ENCODE assay signal across 10 cellular contexts in genomic region chr17:7020894-7021664, GRCh38. TPM values are rescaled to one million over a fixed set of nuclear protein-coding genes. Genes with fewer than 3 reads are reported as not detected.
A peak's percentile ranks its signal among the peaks of the same experiment; 100 is the strongest.
DNase-seq lines count a peak whose midpoint lies in the region; ATAC-seq, FAIRE-seq and TF ChIP-seq lines count a peak whose summit lies in the region.
"Had no signal": no experiment of that assay in that cellular context is flagged by ENCODE, and none has a peak within 500 bp of the region (broad histone marks: within the 10 kb centered on the region; RNA-seq: fewer than 3 reads in every experiment).

No MANE protein-coding gene starts in this region.

- DNase-seq in GM23338 (ENCODE audit: low spot score) (no peak), SJCRH30 (peak; percentile 47 to 61), T-cell (no peak), GM12892 (ENCODE audit: insufficient read length) (no peak), GM13976 (ENCODE audit: low spot score) (no peak)
- DNase-seq: cortex of kidney had no signal

- H4K20me1 ChIP-seq in GM23338 (replicated peaks; ENCODE audit: insufficient read depth), result no peaks in the 10 kb centered on the region; the same call in 1 of the 2 replicates

- POLR2A ChIA-PET in T-cell (lab: Charles Lee), result interaction anchor here in 1 of 2 donors (1.5 kb wide), 1 partner anchor 15 kb away, joined by 6 read pairs; the partner anchor contains the start of gene SLC16A13

- H3K4me1 Mint-ChIP-seq in GM23338 (peaks cover 38% of the 10 kb centered on the region), T-cell (peaks cover 47 to 61% (median 51%) of the 10 kb centered on the region in 3 donors)

- H3K9me3 ChIP-seq in SJCRH30 (replicated peaks) (no peaks in the 10 kb centered on the region), iPS-20b (ENCODE audit: insufficient read depth, low read depth, low read length) (no peaks in the 10 kb centered on the region), skeletal muscle tissue (ENCODE audit: control insufficient read depth in 3 of 3, low read length in 3 of 3) (no peaks in the 10 kb centered on the region)

- H3K9ac ChIP-seq in iPS-20b (ENCODE audit: low read depth, low read length) (peak overlapping the region; percentile 60; the same call in 1 of the 2 replicates), skeletal muscle tissue (ENCODE audit: low read depth in 1 of 3, low read length in 3 of 3) (peak overlapping the region; percentile 63 to 79 (median 75))

- H3K79me2 ChIP-seq in GM23338 (replicated peaks; ENCODE audit: insufficient read depth), result no peaks in the 10 kb centered on the region

- peaks cover 16% of the 10 kb centered on the region for H3K36me3 Mint-ChIP-seq in GM23338 (ENCODE audit: low read depth)
- peaks cover 3% of the 10 kb centered on the region for H3K36me3 Mint-ChIP-seq in T-cell

- no peak for TF ChIP-seq POLR2A in GM12892 (IDR thresholded peaks at IDR 0.05; ENCODE audit: low read depth, low read length)

- H3K27ac Mint-ChIP-seq in GM23338 (no peak overlapping the region), T-cell (no peak overlapping the region)

- H3K4me2 ChIP-seq in GM23338, result peak overlapping the region; percentile 94

- peak overlapping the region; percentile 74; the same call in 1 of the 2 replicates for H3K4me3 ChIP-seq in GM23338
- H3K4me3 ChIP-seq in SJCRH30, result peak overlapping the region; percentile 48
- peak overlapping the region; percentile 75; the same call in 1 of the 2 replicates for H3K4me3 ChIP-seq in iPS-20b (ENCODE audit: low read length)
- peak overlapping the region; percentile 44 to 55 (median 54) for H3K4me3 ChIP-seq in skeletal muscle tissue (ENCODE audit: low read length in 3 of 3)

- H3K27me3 Mint-ChIP-seq in GM23338 (ENCODE audit: insufficient read depth, low read depth, poor library complexity) (peaks cover 35% of the 10 kb centered on the region), T-cell (no peaks in the 10 kb centered on the region)

- TF ChIP-seq CTCF in GM23338 (conservative IDR thresholded peaks at IDR 0.05; ENCODE audit: low read depth in 2 of 2) (no peak), GM13976 (IDR thresholded peaks at IDR 0.05; ENCODE audit: borderline replicate concordance, control extremely low read depth, extremely low read depth, insufficient read depth, missing control alignments) (no peak)

- peak overlapping the region; percentile 99 for H2AFZ ChIP-seq in GM23338

- H3K9me3 Mint-ChIP-seq in GM23338 (no peaks in the 10 kb centered on the region; the same call in 2 of the 3 replicates), T-cell (no peaks in the 10 kb centered on the region)

- H3F3A ChIP-seq in GM23338 (replicated peaks; ENCODE audit: low read depth), result peaks cover 6% of the 10 kb centered on the region; the same call in 1 of the 2 replicates

- H3K4me1 ChIP-seq in GM23338 (ENCODE audit: insufficient read depth), result peaks cover 33% of the 10 kb centered on the region
- no peaks in the 10 kb centered on the region for H3K4me1 ChIP-seq in SJCRH30
- no peaks in the 10 kb centered on the region; the same call in 1 of the 2 replicates for H3K4me1 ChIP-seq in iPS-20b (ENCODE audit: insufficient read depth, low read length)
- peaks cover 42 to 59% (median 49%) of the 10 kb centered on the region in 3 donors for H3K4me1 ChIP-seq in skeletal muscle tissue (ENCODE audit: control insufficient read depth in 3 of 3, insufficient read depth in 3 of 3, low read length in 3 of 3)

- CTCF ChIA-PET in T-cell (lab: Charles Lee), result interaction anchor here (0.6 to 3.4 kb wide), 15 partner anchors 9 to 177 kb away, joined by 3 to 26 read pairs (median 5); partner anchors contain the start of gene SLC16A13 (in 1 of the 2)

- no peak for FAIRE-seq in GM12892 (lab: Jason Lieb, UNC)

- ATAC-seq in GM23338, result no peak
- ATAC-seq in T-cell (replicated peaks in 1 of 4), result no peak
- ATAC-seq in HG03196 (IDR thresholded peaks at IDR 0.05; ENCODE audit: unreplicated experiment), result no peak

- H3K27ac ChIP-seq in GM23338 (ENCODE audit: low read depth) (no peak overlapping the region), SJCRH30 (peak overlapping the region; percentile 29; the same call in 1 of the 2 replicates), iPS-20b (ENCODE audit: low read length) (no peak overlapping the region), skeletal muscle tissue (ENCODE audit: low read depth, low read length) (peak overlapping the region; percentile 97)

- H3K27me3 ChIP-seq in GM23338 (ENCODE audit: insufficient read depth) (peaks cover 34% of the 10 kb centered on the region), SJCRH30 (no peaks in the 10 kb centered on the region), iPS-20b (ENCODE audit: insufficient read depth, low read length) (peaks cover 41% of the 10 kb centered on the region), skeletal muscle tissue (ENCODE audit: control insufficient read depth in 3 of 3, insufficient read depth in 3 of 3, low read length in 3 of 3) (peaks cover 14 to 17% (median 16%) of the 10 kb centered on the region in 3 donors)

- H3K4me3 Mint-ChIP-seq in GM23338 (peak overlapping the region; percentile 75), T-cell (peak overlapping the region in 1 of 3 donors; percentile 83)

- H3K36me3 ChIP-seq in GM23338 (ENCODE audit: insufficient read depth), result no peaks in the 10 kb centered on the region
- no peaks in the 10 kb centered on the region for H3K36me3 ChIP-seq in SJCRH30
- peaks cover 9% of the 10 kb centered on the region for H3K36me3 ChIP-seq in iPS-20b (ENCODE audit: insufficient read depth, low read depth, low read length)
- peaks cover 8 to 11% (median 9%) of the 10 kb centered on the region in 3 donors for H3K36me3 ChIP-seq in skeletal muscle tissue (ENCODE audit: control insufficient read depth in 3 of 3, insufficient read depth in 3 of 3, low read length in 3 of 3)

- no peaks in the 10 kb centered on the region for H3K9me2 ChIP-seq in GM23338 (ENCODE audit: insufficient read depth)

- in situ Hi-C loops in GM13976 (cut with MboI; ENCODE audit: low sequenced_read_pairs, unreplicated experiment), result loop anchor here (25.0 kb wide), 1 partner anchor 359 kb away; the partner anchor contains the start of genes C17orf100 and MED31

TF ChIP-seq in GM23338, 12 proteins besides CTCF, POLR2A, EP300 and RAD21 (continues in another document):
- TF ChIP-seq JUNB (IDR thresholded peaks at IDR 0.05; ENCODE audit: unreplicated experiment) (no peak), NANOG (IDR thresholded peaks at IDR 0.05; ENCODE audit: borderline replicate concordance) (no peak), EZH2 (IDR thresholded peaks at IDR 0.05; ENCODE audit: low read depth, unreplicated experiment) (no peak), ZNF114 (CRISPR knock-in tag; IDR thresholded peaks at IDR 0.05) (no peak), POLR2AphosphoS5 (IDR thresholded peaks at IDR 0.05; ENCODE audit: low read depth) (no peak), STAT1 (IDR thresholded peaks at IDR 0.05; ENCODE audit: unreplicated experiment) (no peak)

RNA-seq across cellular contexts. Expression of gene BCL6B, which starts 1.8 kb away (rescaled TPM):
- 4.2 and 4.5 TPM in 2 replicates for total RNA-seq in GM23338 (2014; rRNA removed; shearing (Covaris generic))
- polyA plus RNA-seq in GM23338 (2016; fragmentation: Nextera tagmentation; extraction: Ambion mirVana), result 2.1 and 3.3 TPM in 2 replicates
- 0.02 TPM in 1 of 2 replicates, not detected in the other for total RNA-seq in SJCRH30 (2014; rRNA removed; shearing (Covaris generic))
- total RNA-seq in skeletal muscle tissue (13.0 TPM), T-cell (under 1 TPM in 1 of 5 donors, not detected in 4; 0.53 TPM)
- not detected for polyA plus RNA-seq in GM12892 (2012; ENCODE audit: missing spikeins)

RNA-seq across cellular contexts. Expression of gene RNASEK, which starts 8.7 kb away (rescaled TPM):
- total RNA-seq in GM23338 (2014; rRNA removed; shearing (Covaris generic)), result 126 and 134 TPM in 2 replicates
- polyA plus RNA-seq in GM23338 (2016; fragmentation: Nextera tagmentation; extraction: Ambion mirVana), result 296 and 298 TPM in 2 replicates
- 97.2 and 103 TPM in 2 replicates for total RNA-seq in SJCRH30 (2014; rRNA removed; shearing (Covaris generic))
- total RNA-seq in skeletal muscle tissue (20.9 TPM), T-cell (100 to 1,000 TPM in 4 of 5 donors, 10 to 100 TPM in 1; 98.3 to 160 (median 133) TPM)
- polyA plus RNA-seq in GM12892 (2012; ENCODE audit: missing spikeins), result 120 TPM

RNA-seq across cellular contexts. Expression of gene SLC16A13, which starts 14.7 kb away (rescaled TPM):
- total RNA-seq in GM23338 (2014; rRNA removed; shearing (Covaris generic)), result 4.4 and 4.7 TPM in 2 replicates
- polyA plus RNA-seq in GM23338 (2016; fragmentation: Nextera tagmentation; extraction: Ambion mirVana), result 1.2 and 2.2 TPM in 2 replicates
- 0.23 and 0.47 TPM in 2 replicates for total RNA-seq in SJCRH30 (2014; rRNA removed; shearing (Covaris generic))
- under 0.01 TPM for total RNA-seq in skeletal muscle tissue
- total RNA-seq in T-cell, result 10 to 100 TPM in 3 of 5 donors, 1 to 10 TPM in 2; 3.8 to 17.6 (median 15.4) TPM
- polyA plus RNA-seq in GM12892 (2012; ENCODE audit: missing spikeins), result 2.2 TPM

RNA-seq across cellular contexts. Expression of gene SLC16A11, which starts 22.8 kb away (rescaled TPM):
- total RNA-seq in GM23338 (2014; rRNA removed; shearing (Covaris generic)), result 0.42 TPM in 1 of 2 replicates, not detected in the other
- polyA plus RNA-seq in GM23338 (2016; fragmentation: Nextera tagmentation; extraction: Ambion mirVana), result 0.68 and 1.4 TPM in 2 replicates
- not detected in 2 replicates for total RNA-seq in SJCRH30 (2014; rRNA removed; shearing (Covaris generic))
- total RNA-seq in skeletal muscle tissue (not detected), T-cell (1 to 10 TPM; 1.4 to 2.2 (median 1.8) TPM)
- polyA plus RNA-seq in GM12892 (2012; ENCODE audit: missing spikeins), result 0.57 TPM
- total RNA-seq: kidney epithelial cell had no signal

RNA-seq across cellular contexts. Expression of gene ALOX12, which starts 25.2 kb away (rescaled TPM):
- total RNA-seq in GM23338 (2014; rRNA removed; shearing (Covaris generic)), result 0.66 and 1.2 TPM in 2 replicates
- polyA plus RNA-seq in GM23338 (2016; fragmentation: Nextera tagmentation; extraction: Ambion mirVana), result 1.5 and 1.8 TPM in 2 replicates
- not detected in 2 replicates for total RNA-seq in SJCRH30 (2014; rRNA removed; shearing (Covaris generic))
- total RNA-seq in skeletal muscle tissue, result not detected
- under 1 TPM in 3 of 5 donors, not detected in 2; 0.12 to 0.78 (median 0.13) TPM for total RNA-seq in T-cell
- polyA plus RNA-seq in GM12892 (2012; ENCODE audit: missing spikeins), result 0.89 TPM

Comparison
In these comparisons a context has a peak if more than half of its experiments do, and no peak if none do; other contexts are left out.
1. DNase-seq: peak in SJCRH30 (2 of 2); none in GM23338 (single experiment), T-cell (0 of 34), GM12892 (single experiment) and GM13976 (single experiment).
2. H3K27ac ChIP-seq: peak in SJCRH30 (single experiment) and skeletal muscle tissue (single experiment); none in GM23338 (single experiment) and iPS-20b (single experiment).
3. Peak in every context shown above with its lines, with median percentiles within 50 percentile points of each other: H3K4me3 ChIP-seq.